1 cellular context compared by ENCODE assay signal in the genomic region with DNA sequence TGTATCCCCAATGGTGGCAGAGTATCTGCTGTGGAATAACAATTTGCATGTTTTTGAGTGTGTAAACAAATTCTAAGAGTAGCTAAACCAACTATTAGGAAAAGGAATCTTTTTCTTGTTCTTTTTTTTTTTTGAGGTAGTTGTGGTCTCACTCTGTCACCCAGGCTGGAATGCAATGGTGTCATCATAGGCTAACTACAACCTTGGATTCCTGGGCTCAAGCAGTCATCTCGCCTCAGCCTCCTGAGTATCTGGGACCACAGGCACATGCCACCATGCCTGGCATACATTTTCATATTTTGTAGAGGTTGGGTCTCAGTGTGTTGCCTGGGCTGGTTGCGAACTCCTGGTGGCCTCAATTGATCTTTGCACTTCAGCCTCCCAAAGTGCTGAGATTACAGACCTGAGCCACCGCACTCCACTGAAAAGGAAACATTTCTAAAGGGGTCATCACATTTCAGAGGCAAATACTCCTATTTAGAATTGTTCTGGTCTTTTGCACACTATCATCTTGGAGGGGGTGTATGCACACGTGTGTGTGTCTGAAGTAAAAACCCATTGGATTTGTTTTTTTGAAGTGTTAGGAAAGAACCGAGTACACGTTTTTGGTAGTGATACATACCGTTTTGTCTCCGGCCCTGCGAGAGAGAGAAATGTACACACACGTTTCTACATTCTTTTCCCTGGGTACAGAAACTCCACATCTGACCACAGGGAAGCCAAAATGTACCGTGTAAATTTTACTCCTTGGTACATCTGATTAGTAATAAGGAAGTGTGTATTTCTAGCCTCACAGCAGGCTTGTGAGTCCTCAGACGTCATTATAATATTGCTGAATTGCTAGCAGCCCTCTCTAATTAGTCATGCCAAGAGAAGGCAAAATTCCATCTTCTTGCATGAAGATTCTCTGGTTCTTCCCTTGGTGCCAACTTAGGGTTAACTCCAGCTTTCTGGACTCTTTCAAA.
TF ChIP-seq lines count a peak whose summit lies in the region.

No MANE protein-coding gene starts in this region.

TF ChIP-seq in HepG2, 621 proteins besides CTCF, POLR2A, EP300 and RAD21 (continued from another document and continues in another):
- TF ChIP-seq CREM (IDR thresholded peaks at IDR 0.05) = peak; percentile 21; the same call in 1 of the 2 replicates
- no peak for TF ChIP-seq CREM (CRISPR knock-in tag; IDR thresholded peaks at IDR 0.05)
- peak; percentile 14; the same call in 1 of the 2 replicates for TF ChIP-seq GATAD2A (CRISPR knock-in tag; IDR thresholded peaks at IDR 0.05)
- no peak for TF ChIP-seq ATF2 (CRISPR knock-in tag; IDR thresholded peaks at IDR 0.05)
- no peak for TF ChIP-seq ZBTB46 (CRISPR knock-in tag; IDR thresholded peaks at IDR 0.05; ENCODE audit: borderline replicate concordance)
- TF ChIP-seq IRF2 (CRISPR knock-in tag; IDR thresholded peaks at IDR 0.05) = no peak
- peak; percentile 50; the same call in 1 of the 2 replicates for TF ChIP-seq THRA (CRISPR knock-in tag; IDR thresholded peaks at IDR 0.05; ENCODE audit: borderline replicate concordance)
- peak; percentile 62; the same call in 1 of the 2 replicates for TF ChIP-seq ZNF646 (CRISPR knock-in tag; IDR thresholded peaks at IDR 0.05)
- 0 out of 2 replicates have a peak, but pooled peaks have one; percentile 5 for TF ChIP-seq CREB1 (IDR thresholded peaks at IDR 0.05)
- TF ChIP-seq CREB1 (CRISPR knock-in tag; IDR thresholded peaks at IDR 0.05) = no peak
- TF ChIP-seq SOX13 (IDR thresholded peaks at IDR 0.05) = no peak
- 0 out of 4 replicates have a peak, but pooled peaks of 1 of the 2 experiments have one; percentile 15 for TF ChIP-seq SOX13 (CRISPR knock-in tag; conservative IDR thresholded peaks at IDR 0.05 in 1 of 2, IDR thresholded peaks at IDR 0.05 in 1 of 2)
- no peak for TF ChIP-seq ZFP36L2 (CRISPR knock-in tag; IDR thresholded peaks at IDR 0.05)
- TF ChIP-seq HNF4G (IDR thresholded peaks at IDR 0.05; ENCODE audit: borderline replicate concordance, low read depth, low read length) = no peak
- TF ChIP-seq HNF4G (CRISPR knock-in tag; IDR thresholded peaks at IDR 0.05; ENCODE audit: borderline replicate concordance, low read depth) = peak; percentile 44; the same call in 1 of the 2 replicates
- no peak for TF ChIP-seq ZEB1 (IDR thresholded peaks at IDR 0.05; ENCODE audit: insufficient replicate concordance, low read depth)
- no peak for TF ChIP-seq ZNF496 (CRISPR knock-in tag; IDR thresholded peaks at IDR 0.05; ENCODE audit: insufficient replicate concordance)
- TF ChIP-seq WIZ (CRISPR knock-in tag; IDR thresholded peaks at IDR 0.05) = 0 out of 2 replicates have a peak, but pooled peaks have one; percentile 59
- TF ChIP-seq ZNF644 (CRISPR knock-in tag; IDR thresholded peaks at IDR 0.05; ENCODE audit: low read depth) = peak; percentile 54; the same call in 1 of the 2 replicates
- TF ChIP-seq, protein P1, sequence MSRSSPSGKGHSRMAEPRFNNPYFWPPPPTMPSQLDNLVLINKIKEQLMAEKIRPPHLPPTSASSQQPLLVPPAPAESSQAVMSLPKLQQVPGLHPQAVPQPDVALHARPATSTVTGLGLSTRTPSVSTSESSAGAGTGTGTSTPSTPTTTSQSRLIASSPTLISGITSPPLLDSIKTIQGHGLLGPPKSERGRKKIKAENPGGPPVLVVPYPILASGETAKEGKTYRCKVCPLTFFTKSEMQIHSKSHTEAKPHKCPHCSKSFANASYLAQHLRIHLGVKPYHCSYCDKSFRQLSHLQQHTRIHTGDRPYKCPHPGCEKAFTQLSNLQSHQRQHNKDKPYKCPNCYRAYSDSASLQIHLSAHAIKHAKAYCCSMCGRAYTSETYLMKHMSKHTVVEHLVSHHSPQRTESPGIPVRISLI (CRISPR knock-in tag; IDR thresholded peaks at IDR 0.05; ENCODE audit: borderline replicate concordance) = peak; percentile 38; the same call in 1 of the 2 replicates
- TF ChIP-seq, protein P2, sequence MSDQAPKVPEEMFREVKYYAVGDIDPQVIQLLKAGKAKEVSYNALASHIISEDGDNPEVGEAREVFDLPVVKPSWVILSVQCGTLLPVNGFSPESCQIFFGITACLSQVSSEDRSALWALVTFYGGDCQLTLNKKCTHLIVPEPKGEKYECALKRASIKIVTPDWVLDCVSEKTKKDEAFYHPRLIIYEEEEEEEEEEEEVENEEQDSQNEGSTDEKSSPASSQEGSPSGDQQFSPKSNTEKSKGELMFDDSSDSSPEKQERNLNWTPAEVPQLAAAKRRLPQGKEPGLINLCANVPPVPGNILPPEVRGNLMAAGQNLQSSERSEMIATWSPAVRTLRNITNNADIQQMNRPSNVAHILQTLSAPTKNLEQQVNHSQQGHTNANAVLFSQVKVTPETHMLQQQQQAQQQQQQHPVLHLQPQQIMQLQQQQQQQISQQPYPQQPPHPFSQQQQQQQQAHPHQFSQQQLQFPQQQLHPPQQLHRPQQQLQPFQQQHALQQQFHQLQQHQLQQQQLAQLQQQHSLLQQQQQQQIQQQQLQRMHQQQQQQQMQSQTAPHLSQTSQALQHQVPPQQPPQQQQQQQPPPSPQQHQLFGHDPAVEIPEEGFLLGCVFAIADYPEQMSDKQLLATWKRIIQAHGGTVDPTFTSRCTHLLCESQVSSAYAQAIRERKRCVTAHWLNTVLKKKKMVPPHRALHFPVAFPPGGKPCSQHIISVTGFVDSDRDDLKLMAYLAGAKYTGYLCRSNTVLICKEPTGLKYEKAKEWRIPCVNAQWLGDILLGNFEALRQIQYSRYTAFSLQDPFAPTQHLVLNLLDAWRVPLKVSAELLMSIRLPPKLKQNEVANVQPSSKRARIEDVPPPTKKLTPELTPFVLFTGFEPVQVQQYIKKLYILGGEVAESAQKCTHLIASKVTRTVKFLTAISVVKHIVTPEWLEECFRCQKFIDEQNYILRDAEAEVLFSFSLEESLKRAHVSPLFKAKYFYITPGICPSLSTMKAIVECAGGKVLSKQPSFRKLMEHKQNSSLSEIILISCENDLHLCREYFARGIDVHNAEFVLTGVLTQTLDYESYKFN (CRISPR knock-in tag; conservative IDR thresholded peaks at IDR 0.05) = peak; percentile 35; the same call in 1 of the 2 replicates
- no peak for TF ChIP-seq TSC22D2 (CRISPR knock-in tag; IDR thresholded peaks at IDR 0.05; ENCODE audit: borderline replicate concordance)
- TF ChIP-seq ZNF737 (CRISPR knock-in tag; IDR thresholded peaks at IDR 0.05; ENCODE audit: borderline replicate concordance) = no peak
- no peak for TF ChIP-seq DBP (CRISPR knock-in tag; IDR thresholded peaks at IDR 0.05; ENCODE audit: not compliant biosample characterization)
- TF ChIP-seq ZBTB43 (CRISPR knock-in tag; conservative IDR thresholded peaks at IDR 0.05) = peak; percentile 64; the same call in 1 of the 2 replicates
- TF ChIP-seq HOMEZ (CRISPR knock-in tag; IDR thresholded peaks at IDR 0.05; ENCODE audit: low read depth) = 0 out of 2 replicates have a peak, but pooled peaks have one; percentile 34
- peak; percentile 22; the same call in 1 of the 2 replicates for TF ChIP-seq FOXO1 (CRISPR knock-in tag; IDR thresholded peaks at IDR 0.05)
- peak; percentile 86 for TF ChIP-seq HNF4A (CRISPR knock-in tag; IDR thresholded peaks at IDR 0.05)
